In the genomic region with DNA sequence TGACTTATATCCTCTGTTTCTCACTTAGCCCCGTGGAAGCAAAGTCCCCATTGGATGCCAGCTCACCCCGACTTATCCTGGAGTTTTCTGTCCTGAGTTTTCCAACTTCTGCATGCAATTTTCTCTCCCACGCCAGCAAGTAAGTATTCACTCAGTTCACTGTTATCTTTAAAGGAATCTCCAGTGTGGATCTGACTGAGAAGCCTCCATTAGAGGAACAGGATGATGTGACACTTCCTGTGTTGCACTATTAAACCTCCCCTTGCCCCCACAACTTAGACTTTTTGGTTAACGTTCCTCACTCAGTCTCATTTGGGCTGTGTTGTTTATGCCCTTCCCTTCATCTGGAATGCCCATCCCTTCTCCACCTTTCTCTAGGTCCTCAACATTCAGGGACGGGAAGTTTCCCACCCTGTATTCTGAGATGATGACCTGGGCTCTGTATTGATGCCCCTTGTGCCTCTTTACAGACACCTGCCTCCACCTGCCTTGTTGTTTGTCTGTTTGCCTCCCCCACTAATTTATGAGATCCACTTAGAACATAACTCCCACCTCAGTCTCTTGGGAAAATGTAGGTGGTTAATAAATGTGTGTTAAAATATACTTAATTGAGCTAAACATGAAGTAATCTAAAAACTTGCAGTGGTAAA, we compare ENCODE assay signal across 2 cellular contexts.
TF ChIP-seq lines count a peak whose summit lies in the region.

No MANE protein-coding gene starts in this region.

TF ChIP-seq in GM12878, 131 proteins besides CTCF, POLR2A, EP300 and RAD21 (continued from another document and continues in another):
- TF ChIP-seq, protein P1, sequence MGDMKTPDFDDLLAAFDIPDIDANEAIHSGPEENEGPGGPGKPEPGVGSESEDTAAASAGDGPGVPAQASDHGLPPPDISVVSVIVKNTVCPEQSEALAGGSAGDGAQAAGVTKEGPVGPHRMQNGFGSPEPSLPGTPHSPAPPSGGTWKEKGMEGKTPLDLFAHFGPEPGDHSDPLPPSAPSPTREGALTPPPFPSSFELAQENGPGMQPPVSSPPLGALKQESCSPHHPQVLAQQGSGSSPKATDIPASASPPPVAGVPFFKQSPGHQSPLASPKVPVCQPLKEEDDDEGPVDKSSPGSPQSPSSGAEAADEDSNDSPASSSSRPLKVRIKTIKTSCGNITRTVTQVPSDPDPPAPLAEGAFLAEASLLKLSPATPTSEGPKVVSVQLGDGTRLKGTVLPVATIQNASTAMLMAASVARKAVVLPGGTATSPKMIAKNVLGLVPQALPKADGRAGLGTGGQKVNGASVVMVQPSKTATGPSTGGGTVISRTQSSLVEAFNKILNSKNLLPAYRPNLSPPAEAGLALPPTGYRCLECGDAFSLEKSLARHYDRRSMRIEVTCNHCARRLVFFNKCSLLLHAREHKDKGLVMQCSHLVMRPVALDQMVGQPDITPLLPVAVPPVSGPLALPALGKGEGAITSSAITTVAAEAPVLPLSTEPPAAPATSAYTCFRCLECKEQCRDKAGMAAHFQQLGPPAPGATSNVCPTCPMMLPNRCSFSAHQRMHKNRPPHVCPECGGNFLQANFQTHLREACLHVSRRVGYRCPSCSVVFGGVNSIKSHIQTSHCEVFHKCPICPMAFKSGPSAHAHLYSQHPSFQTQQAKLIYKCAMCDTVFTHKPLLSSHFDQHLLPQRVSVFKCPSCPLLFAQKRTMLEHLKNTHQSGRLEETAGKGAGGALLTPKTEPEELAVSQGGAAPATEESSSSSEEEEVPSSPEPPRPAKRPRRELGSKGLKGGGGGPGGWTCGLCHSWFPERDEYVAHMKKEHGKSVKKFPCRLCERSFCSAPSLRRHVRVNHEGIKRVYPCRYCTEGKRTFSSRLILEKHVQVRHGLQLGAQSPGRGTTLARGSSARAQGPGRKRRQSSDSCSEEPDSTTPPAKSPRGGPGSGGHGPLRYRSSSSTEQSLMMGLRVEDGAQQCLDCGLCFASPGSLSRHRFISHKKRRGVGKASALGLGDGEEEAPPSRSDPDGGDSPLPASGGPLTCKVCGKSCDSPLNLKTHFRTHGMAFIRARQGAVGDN (IDR thresholded peaks at IDR 0.05), result no peak
- TF ChIP-seq ZZZ3 (IDR thresholded peaks at IDR 0.05; ENCODE audit: control insufficient read depth, insufficient read length, low read depth), result no peak
- TF ChIP-seq TAF1 (IDR thresholded peaks at IDR 0.05; ENCODE audit: borderline replicate concordance, low read depth, low read length), result peak; percentile 32; the same call in 1 of the 2 replicates
- no peak for TF ChIP-seq RBBP5 (conservative IDR thresholded peaks at IDR 0.05)
- peak; percentile 18; the same call in 1 of the 2 replicates for TF ChIP-seq RUNX3 (IDR thresholded peaks at IDR 0.05; ENCODE audit: low read length)
- no peak for TF ChIP-seq DPF2 (IDR thresholded peaks at IDR 0.05)
- no peak for TF ChIP-seq CBX3 (IDR thresholded peaks at IDR 0.05; ENCODE audit: borderline replicate concordance, low read depth)
- no peak for TF ChIP-seq KLF5 (IDR thresholded peaks at IDR 0.05; ENCODE audit: partially characterized antibody)
- TF ChIP-seq JUNB (IDR thresholded peaks at IDR 0.05), result no peak
- TF ChIP-seq GABPA (IDR thresholded peaks at IDR 0.05; ENCODE audit: low read depth), result peak; percentile 87
- no peak for TF ChIP-seq ZNF622 (IDR thresholded peaks at IDR 0.05)
- TF ChIP-seq HCFC1 (IDR thresholded peaks at IDR 0.05; ENCODE audit: low read length), result 0 out of 2 replicates have a peak, but pooled peaks have one; percentile 23
- no peak for TF ChIP-seq SMC3 (IDR thresholded peaks at IDR 0.05; ENCODE audit: borderline replicate concordance, low read length)
- TF ChIP-seq, protein P2, sequence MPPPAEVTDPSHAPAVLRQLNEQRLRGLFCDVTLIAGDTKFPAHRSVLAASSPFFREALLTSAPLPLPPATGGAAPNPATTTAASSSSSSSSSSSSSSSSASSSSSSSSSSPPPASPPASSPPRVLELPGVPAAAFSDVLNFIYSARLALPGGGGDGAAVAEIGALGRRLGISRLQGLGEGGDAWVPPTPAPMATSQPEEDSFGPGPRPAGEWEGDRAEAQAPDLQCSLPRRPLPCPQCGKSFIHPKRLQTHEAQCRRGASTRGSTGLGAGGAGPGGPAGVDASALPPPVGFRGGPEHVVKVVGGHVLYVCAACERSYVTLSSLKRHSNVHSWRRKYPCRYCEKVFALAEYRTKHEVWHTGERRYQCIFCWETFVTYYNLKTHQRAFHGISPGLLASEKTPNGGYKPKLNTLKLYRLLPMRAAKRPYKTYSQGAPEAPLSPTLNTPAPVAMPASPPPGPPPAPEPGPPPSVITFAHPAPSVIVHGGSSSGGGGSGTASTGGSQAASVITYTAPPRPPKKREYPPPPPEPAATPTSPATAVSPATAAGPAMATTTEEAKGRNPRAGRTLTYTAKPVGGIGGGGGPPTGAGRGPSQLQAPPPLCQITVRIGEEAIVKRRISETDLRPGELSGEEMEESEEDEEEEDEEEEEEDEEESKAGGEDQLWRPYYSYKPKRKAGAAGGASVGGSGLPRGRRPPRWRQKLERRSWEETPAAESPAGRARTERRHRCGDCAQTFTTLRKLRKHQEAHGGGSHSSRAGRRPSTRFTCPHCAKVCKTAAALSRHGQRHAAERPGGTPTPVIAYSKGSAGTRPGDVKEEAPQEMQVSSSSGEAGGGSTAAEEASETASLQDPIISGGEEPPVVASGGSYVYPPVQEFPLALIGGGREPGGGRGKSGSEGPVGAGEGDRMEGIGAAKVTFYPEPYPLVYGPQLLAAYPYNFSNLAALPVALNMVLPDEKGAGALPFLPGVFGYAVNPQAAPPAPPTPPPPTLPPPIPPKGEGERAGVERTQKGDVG (CRISPR knock-in tag; IDR thresholded peaks at IDR 0.05), result no peak
- TF ChIP-seq, protein P3, sequence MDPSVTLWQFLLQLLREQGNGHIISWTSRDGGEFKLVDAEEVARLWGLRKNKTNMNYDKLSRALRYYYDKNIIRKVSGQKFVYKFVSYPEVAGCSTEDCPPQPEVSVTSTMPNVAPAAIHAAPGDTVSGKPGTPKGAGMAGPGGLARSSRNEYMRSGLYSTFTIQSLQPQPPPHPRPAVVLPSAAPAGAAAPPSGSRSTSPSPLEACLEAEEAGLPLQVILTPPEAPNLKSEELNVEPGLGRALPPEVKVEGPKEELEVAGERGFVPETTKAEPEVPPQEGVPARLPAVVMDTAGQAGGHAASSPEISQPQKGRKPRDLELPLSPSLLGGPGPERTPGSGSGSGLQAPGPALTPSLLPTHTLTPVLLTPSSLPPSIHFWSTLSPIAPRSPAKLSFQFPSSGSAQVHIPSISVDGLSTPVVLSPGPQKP (IDR thresholded peaks at IDR 0.05; ENCODE audit: low read depth, low read length), result no peak
- no peak for TF ChIP-seq ETV6 (conservative IDR thresholded peaks at IDR 0.05 in 1 of 2, IDR thresholded peaks at IDR 0.05 in 1 of 2; ENCODE audit: borderline replicate concordance in 1 of 2, low read depth in 1 of 2)

TF ChIP-seq in SK-N-SH treated with all-trans-retinoic acid at 6 μM for 48 hours, 23 proteins besides CTCF, POLR2A, EP300 and RAD21 (continued from another document):
- TF ChIP-seq, protein P4, sequence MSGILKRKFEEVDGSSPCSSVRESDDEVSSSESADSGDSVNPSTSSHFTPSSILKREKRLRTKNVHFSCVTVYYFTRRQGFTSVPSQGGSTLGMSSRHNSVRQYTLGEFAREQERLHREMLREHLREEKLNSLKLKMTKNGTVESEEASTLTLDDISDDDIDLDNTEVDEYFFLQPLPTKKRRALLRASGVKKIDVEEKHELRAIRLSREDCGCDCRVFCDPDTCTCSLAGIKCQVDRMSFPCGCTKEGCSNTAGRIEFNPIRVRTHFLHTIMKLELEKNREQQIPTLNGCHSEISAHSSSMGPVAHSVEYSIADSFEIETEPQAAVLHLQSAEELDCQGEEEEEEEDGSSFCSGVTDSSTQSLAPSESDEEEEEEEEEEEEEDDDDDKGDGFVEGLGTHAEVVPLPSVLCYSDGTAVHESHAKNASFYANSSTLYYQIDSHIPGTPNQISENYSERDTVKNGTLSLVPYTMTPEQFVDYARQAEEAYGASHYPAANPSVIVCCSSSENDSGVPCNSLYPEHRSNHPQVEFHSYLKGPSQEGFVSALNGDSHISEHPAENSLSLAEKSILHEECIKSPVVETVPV (CRISPR knock-in tag; IDR thresholded peaks at IDR 0.05), result no peak
- no peak for TF ChIP-seq SNAI2 (CRISPR knock-in tag; IDR thresholded peaks at IDR 0.05)
- no peak for TF ChIP-seq ISL1 (CRISPR knock-in tag; IDR thresholded peaks at IDR 0.05)
- TF ChIP-seq ZC3H10 (CRISPR knock-in tag; IDR thresholded peaks at IDR 0.05), result no peak
- TF ChIP-seq, protein P5, sequence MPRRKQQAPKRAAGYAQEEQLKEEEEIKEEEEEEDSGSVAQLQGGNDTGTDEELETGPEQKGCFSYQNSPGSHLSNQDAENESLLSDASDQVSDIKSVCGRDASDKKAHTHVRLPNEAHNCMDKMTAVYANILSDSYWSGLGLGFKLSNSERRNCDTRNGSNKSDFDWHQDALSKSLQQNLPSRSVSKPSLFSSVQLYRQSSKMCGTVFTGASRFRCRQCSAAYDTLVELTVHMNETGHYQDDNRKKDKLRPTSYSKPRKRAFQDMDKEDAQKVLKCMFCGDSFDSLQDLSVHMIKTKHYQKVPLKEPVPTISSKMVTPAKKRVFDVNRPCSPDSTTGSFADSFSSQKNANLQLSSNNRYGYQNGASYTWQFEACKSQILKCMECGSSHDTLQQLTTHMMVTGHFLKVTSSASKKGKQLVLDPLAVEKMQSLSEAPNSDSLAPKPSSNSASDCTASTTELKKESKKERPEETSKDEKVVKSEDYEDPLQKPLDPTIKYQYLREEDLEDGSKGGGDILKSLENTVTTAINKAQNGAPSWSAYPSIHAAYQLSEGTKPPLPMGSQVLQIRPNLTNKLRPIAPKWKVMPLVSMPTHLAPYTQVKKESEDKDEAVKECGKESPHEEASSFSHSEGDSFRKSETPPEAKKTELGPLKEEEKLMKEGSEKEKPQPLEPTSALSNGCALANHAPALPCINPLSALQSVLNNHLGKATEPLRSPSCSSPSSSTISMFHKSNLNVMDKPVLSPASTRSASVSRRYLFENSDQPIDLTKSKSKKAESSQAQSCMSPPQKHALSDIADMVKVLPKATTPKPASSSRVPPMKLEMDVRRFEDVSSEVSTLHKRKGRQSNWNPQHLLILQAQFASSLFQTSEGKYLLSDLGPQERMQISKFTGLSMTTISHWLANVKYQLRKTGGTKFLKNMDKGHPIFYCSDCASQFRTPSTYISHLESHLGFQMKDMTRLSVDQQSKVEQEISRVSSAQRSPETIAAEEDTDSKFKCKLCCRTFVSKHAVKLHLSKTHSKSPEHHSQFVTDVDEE (CRISPR knock-in tag; IDR thresholded peaks at IDR 0.05), result no peak
- TF ChIP-seq, protein P6, sequence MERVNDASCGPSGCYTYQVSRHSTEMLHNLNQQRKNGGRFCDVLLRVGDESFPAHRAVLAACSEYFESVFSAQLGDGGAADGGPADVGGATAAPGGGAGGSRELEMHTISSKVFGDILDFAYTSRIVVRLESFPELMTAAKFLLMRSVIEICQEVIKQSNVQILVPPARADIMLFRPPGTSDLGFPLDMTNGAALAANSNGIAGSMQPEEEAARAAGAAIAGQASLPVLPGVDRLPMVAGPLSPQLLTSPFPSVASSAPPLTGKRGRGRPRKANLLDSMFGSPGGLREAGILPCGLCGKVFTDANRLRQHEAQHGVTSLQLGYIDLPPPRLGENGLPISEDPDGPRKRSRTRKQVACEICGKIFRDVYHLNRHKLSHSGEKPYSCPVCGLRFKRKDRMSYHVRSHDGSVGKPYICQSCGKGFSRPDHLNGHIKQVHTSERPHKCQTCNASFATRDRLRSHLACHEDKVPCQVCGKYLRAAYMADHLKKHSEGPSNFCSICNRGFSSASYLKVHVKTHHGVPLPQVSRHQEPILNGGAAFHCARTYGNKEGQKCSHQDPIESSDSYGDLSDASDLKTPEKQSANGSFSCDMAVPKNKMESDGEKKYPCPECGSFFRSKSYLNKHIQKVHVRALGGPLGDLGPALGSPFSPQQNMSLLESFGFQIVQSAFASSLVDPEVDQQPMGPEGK (CRISPR knock-in tag; IDR thresholded peaks at IDR 0.05; ENCODE audit: borderline replicate concordance), result no peak
- TF ChIP-seq TCF4 (CRISPR knock-in tag; IDR thresholded peaks at IDR 0.05; ENCODE audit: borderline replicate concordance), result no peak
- TF ChIP-seq ZFP3 (CRISPR knock-in tag; IDR thresholded peaks at IDR 0.05), result no peak
- TF ChIP-seq, protein P7, sequence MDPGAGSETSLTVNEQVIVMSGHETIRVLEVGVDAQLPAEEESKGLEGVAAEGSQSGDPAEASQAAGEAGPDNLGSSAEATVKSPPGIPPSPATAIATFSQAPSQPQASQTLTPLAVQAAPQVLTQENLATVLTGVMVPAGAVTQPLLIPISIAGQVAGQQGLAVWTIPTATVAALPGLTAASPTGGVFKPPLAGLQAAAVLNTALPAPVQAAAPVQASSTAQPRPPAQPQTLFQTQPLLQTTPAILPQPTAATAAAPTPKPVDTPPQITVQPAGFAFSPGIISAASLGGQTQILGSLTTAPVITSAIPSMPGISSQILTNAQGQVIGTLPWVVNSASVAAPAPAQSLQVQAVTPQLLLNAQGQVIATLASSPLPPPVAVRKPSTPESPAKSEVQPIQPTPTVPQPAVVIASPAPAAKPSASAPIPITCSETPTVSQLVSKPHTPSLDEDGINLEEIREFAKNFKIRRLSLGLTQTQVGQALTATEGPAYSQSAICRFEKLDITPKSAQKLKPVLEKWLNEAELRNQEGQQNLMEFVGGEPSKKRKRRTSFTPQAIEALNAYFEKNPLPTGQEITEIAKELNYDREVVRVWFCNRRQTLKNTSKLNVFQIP (CRISPR knock-in tag; IDR thresholded peaks at IDR 0.05; ENCODE audit: borderline replicate concordance, low read depth), result no peak
- no peak for TF ChIP-seq ZFP30 (CRISPR knock-in tag; IDR thresholded peaks at IDR 0.05)
- TF ChIP-seq ZNF70 (CRISPR knock-in tag; IDR thresholded peaks at IDR 0.05), result no peak
